In the genomic region with DNA sequence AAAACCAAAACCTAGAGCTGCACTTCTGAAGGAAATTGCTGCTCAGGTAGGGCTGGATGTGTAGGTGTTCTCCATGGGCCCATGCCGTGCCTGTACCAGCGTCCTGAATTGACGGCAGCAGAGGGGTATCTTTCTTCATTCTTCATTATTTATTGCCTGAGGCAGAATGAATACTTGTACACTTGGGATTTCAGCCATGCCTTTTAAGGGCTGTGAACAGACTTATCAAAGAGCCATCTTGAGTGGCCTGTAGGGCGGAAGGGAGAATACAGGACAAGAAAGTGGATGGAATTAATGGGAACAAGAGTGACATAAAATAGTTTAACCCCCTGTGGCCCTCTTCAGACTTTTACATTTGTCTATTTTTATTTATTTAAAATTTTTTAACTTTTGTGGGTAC, we compare ENCODE assay signal across 10 cellular contexts.
DNase-seq lines count a peak whose midpoint lies in the region; ATAC-seq and TF ChIP-seq lines count a peak whose summit lies in the region.
"Had no signal": no experiment of that assay in that cellular context is flagged by ENCODE, and none has a peak within 500 bp of the region (broad histone marks: within the 10 kb centered on the region; RNA-seq: fewer than 3 reads in every experiment).

No MANE protein-coding gene starts in this region.

- H3K9me3 Mint-ChIP-seq in activated T-cell treated with anti-CD3 and anti-CD28 coated beads, Interleukin-2, amount 50 U/mL, for 72 hours: no peaks in the 10 kb centered on the region
- H3K9me3 Mint-ChIP-seq in activated naive CD4-positive, alpha-beta T cell treated with anti-CD3 and anti-CD28 coated beads, Interleukin-2, amount 50 U/mL, for 72 hours: no peaks in the 10 kb centered on the region

- in situ Hi-C loops in KBM-7 (cut with MboI; ENCODE audit: low pct_unique_long_range_greater_than_20kb, low sequenced_read_pairs): no loop called here

- intact Hi-C loops in left lung (cut with DNase I): no loop called here

- H3K9ac ChIP-seq in stomach smooth muscle (ENCODE audit: low read length in 2 of 2): no peak overlapping the region

- peaks cover 92% of the 10 kb centered on the region for H3K4me1 Mint-ChIP-seq in activated T-cell treated with anti-CD3 and anti-CD28 coated beads, Interleukin-2, amount 50 U/mL, for 72 hours (ENCODE audit: low read depth)

- H3K27ac Mint-ChIP-seq in activated T-cell treated with anti-CD3 and anti-CD28 coated beads, Interleukin-2, amount 50 U/mL, for 72 hours: peak overlapping the region; percentile 96
- H3K27ac Mint-ChIP-seq in activated naive CD4-positive, alpha-beta T cell treated with anti-CD3 and anti-CD28 coated beads, Interleukin-2, amount 50 U/mL, for 72 hours: peak overlapping the region; percentile 75 to 84

- H3K27me3 Mint-ChIP-seq in activated T-cell treated with anti-CD3 and anti-CD28 coated beads, Interleukin-2, amount 50 U/mL, for 72 hours (ENCODE audit: low read depth): no peaks in the 10 kb centered on the region

- no peaks in the 10 kb centered on the region for H3K27me3 ChIP-seq in left lung
- H3K27me3 ChIP-seq in stomach smooth muscle (ENCODE audit: control insufficient read depth in 1 of 2, insufficient read depth in 2 of 2, low read length in 2 of 2): no peaks in the 10 kb centered on the region

- no peaks in the 10 kb centered on the region for H3K36me3 Mint-ChIP-seq in activated T-cell treated with anti-CD3 and anti-CD28 coated beads, Interleukin-2, amount 50 U/mL, for 72 hours (ENCODE audit: insufficient read depth in 2 of 2)
- no peaks in the 10 kb centered on the region for H3K36me3 Mint-ChIP-seq in activated naive CD4-positive, alpha-beta T cell treated with anti-CD3 and anti-CD28 coated beads, Interleukin-2, amount 50 U/mL, for 72 hours

- H3K9me3 ChIP-seq in left lung (no peaks in the 10 kb centered on the region), stomach smooth muscle (ENCODE audit: control insufficient read depth in 2 of 2, low read length in 2 of 2) (no peaks in the 10 kb centered on the region)

- no peak for DNase-seq in activated T-cell treated with anti-CD3 and anti-CD28 coated beads, Interleukin-2, amount 50 U/mL, for 72 hours
- no peak for DNase-seq in activated T-cell treated with anti-CD3 and anti-CD28 coated beads, Interleukin-2, amount 50 U/mL, for 1 hour
- DNase-seq in activated naive CD4-positive, alpha-beta T cell treated with anti-CD3 and anti-CD28 coated beads, Interleukin-2, amount 50 U/mL, for 72 hours (ENCODE audit: low spot score in 2 of 2): no peak
- no peak for DNase-seq in left lung
- DNase-seq in NCI-H2029 (lab: John Stamatoyannopoulos, UW): no peak
- DNase-seq in activated effector memory CD4-positive, alpha-beta T cell treated with Interleukin-2 at 50 U/mL for 16 hours: no peak
- no peak for DNase-seq in KBM-7
- DNase-seq: head of caudate nucleus, NCI-H1436 treated with DMSO at 0.1 percent for 48 hours had no signal

- peak; percentile 5 to 7 for ATAC-seq in activated T-cell treated with anti-CD3 and anti-CD28 coated beads, Interleukin-2, amount 50 U/mL, for 72 hours (replicated peaks in 1 of 2)
- ATAC-seq in activated naive CD4-positive, alpha-beta T cell treated with anti-CD3 and anti-CD28 coated beads, Interleukin-2, amount 50 U/mL, for 72 hours: peak in 1 of 2 donors; percentile 16
- peak; percentile 25 for ATAC-seq in left lung

- TF ChIP-seq CTCF in left lung (IDR thresholded peaks at IDR 0.05): no peak

- peaks cover 59 to 98% of the 10 kb centered on the region in 2 donors for H3K4me1 ChIP-seq in left lung
- peaks cover 80% of the 10 kb centered on the region for H3K4me1 ChIP-seq in stomach smooth muscle (ENCODE audit: control insufficient read depth, insufficient read depth, low read length)

- H3K36me3 ChIP-seq in left lung: no peaks in the 10 kb centered on the region
- no peaks in the 10 kb centered on the region for H3K36me3 ChIP-seq in stomach smooth muscle (ENCODE audit: control insufficient read depth in 2 of 2, insufficient read depth in 2 of 2, low read length in 2 of 2)

- H3K4me3 ChIP-seq in left lung (no peak overlapping the region), stomach smooth muscle (ENCODE audit: low read length in 2 of 2) (no peak overlapping the region)

- H3K4me3 Mint-ChIP-seq in activated T-cell treated with anti-CD3 and anti-CD28 coated beads, Interleukin-2, amount 50 U/mL, for 72 hours: peak overlapping the region; percentile 92 to 95

- H3K27ac ChIP-seq in left lung (peak overlapping the region; percentile 81), stomach smooth muscle (ENCODE audit: low read length) (peak overlapping the region; percentile 64)
